In the genomic region with DNA sequence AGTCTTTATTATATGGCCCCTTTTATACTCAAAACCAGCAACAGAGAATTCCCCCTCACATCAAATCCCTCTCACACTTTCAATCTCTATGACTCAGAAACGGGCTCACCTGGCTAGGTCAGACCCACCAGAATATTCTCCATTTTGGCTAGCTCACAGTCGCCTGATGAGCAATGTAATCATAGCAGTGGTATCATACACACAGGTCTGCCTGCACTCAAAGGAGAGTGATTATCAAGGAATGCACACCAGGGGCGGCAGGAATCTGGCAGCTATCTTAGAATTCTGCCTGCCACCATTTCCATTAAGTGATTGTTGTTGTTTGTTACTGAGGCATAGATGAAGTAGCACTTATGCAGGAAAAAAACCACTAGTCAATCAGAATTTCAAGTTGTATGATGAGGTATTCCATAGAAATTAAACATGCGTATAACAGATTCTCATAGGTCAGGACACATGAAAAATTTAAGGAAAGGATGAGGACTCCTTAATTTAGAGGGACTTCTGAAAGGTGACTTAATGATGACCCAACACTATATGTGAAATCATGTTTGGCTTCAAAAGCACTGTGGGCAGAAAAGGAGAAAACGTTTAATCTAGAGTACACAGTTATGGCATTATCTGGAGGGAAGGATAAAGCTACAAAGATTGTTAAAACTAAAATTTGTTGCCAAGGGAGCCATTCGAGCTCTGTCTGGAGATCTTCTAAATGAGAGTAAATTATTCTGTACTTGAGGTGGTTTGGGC, we compare ENCODE assay signal across 25 cellular contexts.
A peak's percentile ranks its signal among the peaks of the same experiment; 100 is the strongest.
DNase-seq lines count a peak whose midpoint lies in the region; ATAC-seq, FAIRE-seq and TF ChIP-seq lines count a peak whose summit lies in the region.
"Had no signal": no experiment of that assay in that cellular context is flagged by ENCODE, and none has a peak within 500 bp of the region (broad histone marks: within the 10 kb centered on the region; RNA-seq: fewer than 3 reads in every experiment).

No MANE protein-coding gene starts in this region.

- H3K4me1 ChIP-seq in mesenchymal stem cell (ENCODE audit: control insufficient read depth, insufficient read depth, low read depth, low read length) (peaks cover 5% of the 10 kb centered on the region), subcutaneous abdominal adipose tissue (ENCODE audit: control insufficient read depth in 5 of 5, insufficient read depth in 5 of 5, low read length in 5 of 5) (peaks cover 3 to 32% (median 17%) of the 10 kb centered on the region in 5 donors), upper lobe of right lung (no peaks in the 10 kb centered on the region), trophoblast cell (ENCODE audit: control insufficient read depth in 1 of 2, insufficient read depth in 2 of 2, low read length in 2 of 2) (peaks cover 0 to 3% of the 10 kb centered on the region in 2 experiments)
- H3K4me1 ChIP-seq: neural progenitor cell, psoas muscle had no signal

- H2BK5ac ChIP-seq in mesenchymal stem cell (ENCODE audit: low read depth, low read length, poor library complexity, severe bottlenecking) (no peak overlapping the region), trophoblast cell (ENCODE audit: low read depth, low read length, poor library complexity) (no peak overlapping the region)

- H2AFZ ChIP-seq in mesenchymal stem cell (ENCODE audit: low read depth, low read length) = no peak overlapping the region
- H2AFZ ChIP-seq in trophoblast cell (ENCODE audit: insufficient read depth, low read length, poor library complexity) = no peak overlapping the region
- H2AFZ ChIP-seq: neural progenitor cell had no signal

- H3K14ac ChIP-seq in mesenchymal stem cell (ENCODE audit: low read length in 2 of 2) (no peak overlapping the region), trophoblast cell (ENCODE audit: low read length) (no peak overlapping the region)

- intact Hi-C loops in upper lobe of right lung (cut with DNase I) = no loop called here

- H4K8ac ChIP-seq in mesenchymal stem cell (ENCODE audit: low read length) (no peak overlapping the region), trophoblast cell (ENCODE audit: low read depth, low read length) (no peak overlapping the region)

- TF ChIP-seq CTCF in coronary artery (IDR thresholded peaks at IDR 0.05) (no peak), upper lobe of right lung (IDR thresholded peaks at IDR 0.05) (no peak)

- peaks cover 1% of the 10 kb centered on the region for H3K9me3 ChIP-seq in mesenchymal stem cell (ENCODE audit: control insufficient read depth, low read length)
- H3K9me3 ChIP-seq in subcutaneous abdominal adipose tissue (ENCODE audit: control insufficient read depth in 5 of 5, low read length in 5 of 5) = no peaks in the 10 kb centered on the region
- H3K9me3 ChIP-seq in upper lobe of right lung = no peaks in the 10 kb centered on the region
- H3K9me3 ChIP-seq in trophoblast cell (ENCODE audit: insufficient read depth, low read depth, low read length) = no peaks in the 10 kb centered on the region
- H3K9me3 ChIP-seq: psoas muscle had no signal

- FAIRE-seq in HTR-8/SVneo (lab: Jason Lieb, UNC) = peak; percentile 38

- H3K79me1 ChIP-seq in mesenchymal stem cell (replicated peaks; ENCODE audit: low read length, poor library complexity, severe bottlenecking) (no peaks in the 10 kb centered on the region), trophoblast cell (ENCODE audit: low read length) (peaks cover 4% of the 10 kb centered on the region)

- peak overlapping the region in 1 of 2 experiments; percentile 43 for H3K18ac ChIP-seq in mesenchymal stem cell (ENCODE audit: low read depth in 1 of 2, low read length in 2 of 2)
- no peak overlapping the region for H3K18ac ChIP-seq in trophoblast cell (ENCODE audit: low read length)

- H3K36me3 ChIP-seq in mesenchymal stem cell (ENCODE audit: control insufficient read depth in 1 of 2, insufficient read depth in 2 of 2, low read depth in 1 of 2, low read length in 2 of 2) = no peaks in the 10 kb centered on the region
- H3K36me3 ChIP-seq in subcutaneous abdominal adipose tissue (ENCODE audit: control insufficient read depth in 5 of 5, insufficient read depth in 5 of 5, low read length in 5 of 5) = no peaks in the 10 kb centered on the region
- H3K36me3 ChIP-seq in upper lobe of right lung = no peaks in the 10 kb centered on the region
- no peaks in the 10 kb centered on the region for H3K36me3 ChIP-seq in trophoblast cell (ENCODE audit: control insufficient read depth in 1 of 2, insufficient read depth in 2 of 2, low read length in 2 of 2)
- H3K36me3 ChIP-seq: neural progenitor cell had no signal

- no peak overlapping the region for H3K9ac ChIP-seq in mesenchymal stem cell (ENCODE audit: low read length)
- peak overlapping the region in 1 of 5 donors; percentile 19 for H3K9ac ChIP-seq in subcutaneous abdominal adipose tissue (ENCODE audit: low read length in 5 of 5)
- no peak overlapping the region for H3K9ac ChIP-seq in trophoblast cell (ENCODE audit: low read length)
- H3K9ac ChIP-seq: neural progenitor cell had no signal

- H2BK15ac ChIP-seq in mesenchymal stem cell (ENCODE audit: low read depth, poor library complexity, severe bottlenecking) = no peak overlapping the region

- DNase-seq in HTR-8/SVneo (ENCODE audit: insufficient read length, low spot score) = no peak
- DNase-seq in coronary artery (ENCODE audit: low spot score) = no peak
- DNase-seq in mesenchymal stem cell = no peak
- DNase-seq in upper lobe of right lung = no peak
- no peak for DNase-seq in trophoblast cell
- DNase-seq in cerebellar cortex (ENCODE audit: low spot score) = no peak
- DNase-seq: activated CD4-positive, alpha-beta T cell treated with anti-CD3 and anti-CD28 coated beads for 48 hours; activated naive CD4-positive, alpha-beta T cell treated with Interleukin-2 at 50 U/mL for 16 hours; activated T-cell treated with anti-CD3 and anti-CD28 coated beads, Interleukin-2, amount 50 U/mL, for 48 hours; amniotic stem cell; C1 segment of cervical spinal cord; Calu3; central memory CD4-positive, alpha-beta T cell; HCEC 1CT; hippocampal formation; immature natural killer cell; NCI-H1105; NCI-H2081; NCI-H345; NCI-H774; psoas muscle had no signal

- no peaks in the 10 kb centered on the region for H3K27me3 ChIP-seq in mesenchymal stem cell (ENCODE audit: control insufficient read depth in 1 of 2, insufficient read depth in 1 of 2, low read length in 2 of 2)
- no peaks in the 10 kb centered on the region for H3K27me3 ChIP-seq in subcutaneous abdominal adipose tissue (ENCODE audit: control insufficient read depth in 5 of 5, insufficient read depth in 4 of 5, low read length in 5 of 5)
- no peaks in the 10 kb centered on the region for H3K27me3 ChIP-seq in upper lobe of right lung
- no peaks in the 10 kb centered on the region for H3K27me3 ChIP-seq in trophoblast cell (ENCODE audit: insufficient read depth, low read length)
- H3K27me3 ChIP-seq: neural progenitor cell had no signal

- no peak for ATAC-seq in upper lobe of right lung
- ATAC-seq: SK-N-SH treated with all-trans-retinoic acid at 6 μM for 48 hours had no signal

- H2BK120ac ChIP-seq in mesenchymal stem cell (ENCODE audit: low read depth, low read length) (no peak overlapping the region), trophoblast cell (ENCODE audit: insufficient read depth, low read length, poor library complexity) (no peak overlapping the region)

- WGBS in mesenchymal stem cell = 88% methylated on average over 6 of the region's 6 CpGs
- WGBS in trophoblast cell (ENCODE audit: extremely low coverage, insufficient coverage, insufficient read length) = no CpG with 5 or more reads among the region's 6 CpGs

- peak overlapping the region; percentile 33 to 74 for H3K27ac ChIP-seq in coronary artery
- H3K27ac ChIP-seq in mesenchymal stem cell (ENCODE audit: low read length, poor library complexity, severe bottlenecking) = peak overlapping the region; percentile 83
- H3K27ac ChIP-seq in subcutaneous abdominal adipose tissue (ENCODE audit: low read depth, low read length) = peak overlapping the region; percentile 6
- H3K27ac ChIP-seq in upper lobe of right lung = no peak overlapping the region
- H3K27ac ChIP-seq in trophoblast cell (ENCODE audit: low read depth, low read length) = no peak overlapping the region
- H3K27ac ChIP-seq: neural progenitor cell, psoas muscle, VCaP had no signal

- no peak overlapping the region for H2AK5ac ChIP-seq in mesenchymal stem cell (ENCODE audit: low read length, severe bottlenecking)
- H2AK5ac ChIP-seq in trophoblast cell (ENCODE audit: low read length) = no peak overlapping the region

- H3K4me2 ChIP-seq in mesenchymal stem cell (ENCODE audit: low read length, poor library complexity, severe bottlenecking) (peak overlapping the region; percentile 28), trophoblast cell (ENCODE audit: low read length) (no peak overlapping the region)
- H3K4me2 ChIP-seq: neural progenitor cell had no signal

- no peak overlapping the region for H4K91ac ChIP-seq in mesenchymal stem cell (ENCODE audit: low read length)
- no peak overlapping the region for H4K91ac ChIP-seq in trophoblast cell (ENCODE audit: low read depth, low read length)

- no peaks in the 10 kb centered on the region for H3K79me2 ChIP-seq in trophoblast cell (ENCODE audit: control insufficient read depth, insufficient read depth, low read length, poor library complexity)

- no peak overlapping the region for H4K12ac ChIP-seq in trophoblast cell (ENCODE audit: low read depth, low read length)

- H2BK12ac ChIP-seq in mesenchymal stem cell (ENCODE audit: low read length in 2 of 2) = no peak overlapping the region
- no peak overlapping the region for H2BK12ac ChIP-seq in trophoblast cell (ENCODE audit: low read length)

- H3K4me3 ChIP-seq in coronary artery (peak overlapping the region; percentile 19), mesenchymal stem cell (ENCODE audit: insufficient read depth in 1 of 2, low read depth in 1 of 2, low read length in 2 of 2) (no peak overlapping the region), subcutaneous abdominal adipose tissue (ENCODE audit: low read depth in 1 of 5, low read length in 5 of 5) (peak overlapping the region in 1 of 5 donors; percentile 23), upper lobe of right lung (no peak overlapping the region), trophoblast cell (ENCODE audit: low read depth, low read length) (no peak overlapping the region)
- H3K4me3 ChIP-seq: neural progenitor cell, psoas muscle had no signal

- no peak overlapping the region for H3K4ac ChIP-seq in mesenchymal stem cell (ENCODE audit: low read depth in 1 of 2, low read length in 2 of 2)
- H3K4ac ChIP-seq in trophoblast cell (ENCODE audit: low read depth, low read length) = no peak overlapping the region

- no peak overlapping the region for H3K23ac ChIP-seq in mesenchymal stem cell (ENCODE audit: low read length in 2 of 2)
- H3K23ac ChIP-seq in trophoblast cell (ENCODE audit: low read length) = no peak overlapping the region

Comparison
In these comparisons a context has a peak if more than half of its experiments do, and no peak if none do; other contexts are left out.
1. H3K27ac ChIP-seq: peak in coronary artery (2 of 2), mesenchymal stem cell (single experiment) and subcutaneous abdominal adipose tissue (single experiment); none in upper lobe of right lung (single experiment) and trophoblast cell (single experiment).